ENCODE assay signal across 1 cellular context in genomic region chr12:46356655-46357437, GRCh38.
TF ChIP-seq lines count a peak whose summit lies in the region.

No MANE protein-coding gene starts in this region.

TF ChIP-seq in HepG2, 621 proteins besides CTCF, POLR2A, EP300 and RAD21:
- TF ChIP-seq KIAA2018 (CRISPR knock-in tag; IDR thresholded peaks at IDR 0.05; ENCODE audit: borderline replicate concordance) (0 out of 2 replicates have a peak, but pooled peaks have one; percentile 35), HOMEZ (CRISPR knock-in tag; IDR thresholded peaks at IDR 0.05; ENCODE audit: low read depth) (0 out of 2 replicates have a peak, but pooled peaks have one; percentile 4), ASH2L (IDR thresholded peaks at IDR 0.05; ENCODE audit: insufficient read length, low read depth, low read length) (peak; percentile 10), DMAP1 (CRISPR knock-in tag; IDR thresholded peaks at IDR 0.05) (no peak), PRDM10 (CRISPR knock-in tag; IDR thresholded peaks at IDR 0.05; ENCODE audit: low read depth) (0 out of 2 replicates have a peak, but pooled peaks have one; percentile 3), ZNF777 (CRISPR knock-in tag; IDR thresholded peaks at IDR 0.05) (0 out of 2 replicates have a peak, but pooled peaks have one; percentile 20), ZNF580 (CRISPR knock-in tag; IDR thresholded peaks at IDR 0.05; ENCODE audit: borderline replicate concordance, low read depth) (no peak)
TF ChIP-seq in HepG2: peak in this region for 5.
